In genomic region chr11:3831378-3832239, GRCh38 we compare ENCODE assay signal across 10 cellular contexts. TPM values are rescaled to one million over a fixed set of nuclear protein-coding genes. Genes with fewer than 3 reads are reported as not detected.
DNase-seq lines count a peak whose midpoint lies in the region; ATAC-seq and TF ChIP-seq lines count a peak whose summit lies in the region.
"Had no signal": no experiment of that assay in that cellular context is flagged by ENCODE, and none has a peak within 500 bp of the region (broad histone marks: within the 10 kb centered on the region; RNA-seq: fewer than 3 reads in every experiment).

No MANE protein-coding gene starts in this region.

- peaks cover 69% of the 10 kb centered on the region for H3K36me3 Mint-ChIP-seq in activated CD4-positive, alpha-beta T cell treated with anti-CD3 and anti-CD28 coated beads, Interleukin-2, amount 10 ng/mL, durations not matched to agents 7 days and 5 days (ENCODE audit: low read depth)
- H3K36me3 Mint-ChIP-seq in activated T-helper 1 cell treated with anti-CD3 and anti-CD28 coated beads, Interleukin-12 subunit alpha, Interleukin-12 subunit beta, Interleukin-2, Interleukin-4 antibody, amounts not matched to agents 30 ng/mL and 10 ng/mL and 1 ng/mL, durations not matched to agents 14 hours and 24 hours and 36 hours (ENCODE audit: low read depth), result peaks cover 59% of the 10 kb centered on the region
- H3K36me3 Mint-ChIP-seq in immature natural killer cell, result peaks cover 7 to 26% (median 19%) of the 10 kb centered on the region in 3 donors

- peaks cover 68% of the 10 kb centered on the region for H3K4me1 Mint-ChIP-seq in activated CD4-positive, alpha-beta T cell treated with anti-CD3 and anti-CD28 coated beads, Interleukin-2, amount 10 ng/mL, durations not matched to agents 7 days and 5 days
- peaks cover 65% of the 10 kb centered on the region for H3K4me1 Mint-ChIP-seq in activated T-helper 1 cell treated with anti-CD3 and anti-CD28 coated beads, Interleukin-12 subunit alpha, Interleukin-12 subunit beta, Interleukin-2, Interleukin-4 antibody, amounts not matched to agents 30 ng/mL and 10 ng/mL and 1 ng/mL, durations not matched to agents 14 hours and 24 hours and 36 hours (ENCODE audit: low read depth)
- peaks cover 76 to 81% of the 10 kb centered on the region in 2 donors for H3K4me1 Mint-ChIP-seq in immature natural killer cell

- DNase-seq in activated CD4-positive, alpha-beta T cell treated with anti-CD3 and anti-CD28 coated beads, Interleukin-2, amount 10 ng/mL, durations not matched to agents 7 days and 5 days, result no peak
- no peak for DNase-seq in activated CD4-positive, alpha-beta T cell treated with anti-CD3 and anti-CD28 coated beads, Interleukin-2, amount 50 U/mL, for 4 hours
- no peak for DNase-seq in activated T-helper 1 cell treated with anti-CD3 and anti-CD28 coated beads, Interleukin-12 subunit alpha, Interleukin-12 subunit beta, Interleukin-2, Interleukin-4 antibody, amounts not matched to agents 30 ng/mL and 10 ng/mL and 1 ng/mL, durations not matched to agents 14 hours and 24 hours and 36 hours (ENCODE audit: low spot score)
- DNase-seq in immature natural killer cell (no peak), stomach (peak; percentile 40), NCI-H774 (lab: John Stamatoyannopoulos, UW) (no peak), smooth muscle cell (lab: John Stamatoyannopoulos, UW; ENCODE audit: unreplicated experiment) (no peak)
- DNase-seq: endodermal cell, NCI-H1092 had no signal

- 62 to 75% (median 69%) methylated on average over 12 to 13 of the region's 13 CpGs for WGBS in stomach, 5 donors
- 72% methylated on average over 13 of the region's 13 CpGs for WGBS in smooth muscle cell (ENCODE audit: low lambda C conversion rate)
- WGBS in gastroesophageal sphincter (ENCODE audit: low coverage in 1 of 2), 2 donors, result 63 to 72% methylated on average over 8 to 13 of the region's 13 CpGs

- H2AFZ ChIP-seq in smooth muscle cell (ENCODE audit: low read depth), result no peak overlapping the region

- H3K4me1 ChIP-seq in stomach, result peaks cover 24 to 77% (median 54%) of the 10 kb centered on the region in 4 donors
- peaks cover 2% of the 10 kb centered on the region for H3K4me1 ChIP-seq in smooth muscle cell (ENCODE audit: low read depth)
- peaks cover 0 to 60% (median 20%) of the 10 kb centered on the region in 3 donors for H3K4me1 ChIP-seq in gastroesophageal sphincter

- TF ChIP-seq EP300 in stomach (IDR thresholded peaks at IDR 0.05), result no peak
- TF ChIP-seq EP300 in gastroesophageal sphincter (IDR thresholded peaks at IDR 0.05), result no peak

- peaks cover 90% of the 10 kb centered on the region for H4K20me1 ChIP-seq in smooth muscle cell (ENCODE audit: low read depth)

- H3K4me3 ChIP-seq in stomach, result no peak overlapping the region
- H3K4me3 ChIP-seq in smooth muscle cell, result no peak overlapping the region
- no peak overlapping the region for H3K4me3 ChIP-seq in gastroesophageal sphincter

- H3K9ac ChIP-seq in smooth muscle cell (ENCODE audit: low read depth), result no peak overlapping the region

- POLR2A ChIA-PET in activated CD4-positive, alpha-beta T cell treated with anti-CD3 and anti-CD28 coated beads, Interleukin-2, amount 10 ng/mL, durations not matched to agents 7 days and 5 days (lab: Charles Lee), result interaction anchor here (0.6 kb wide), 1 partner anchor 127 kb away, joined by 3 read pairs; no protein-coding TSS in a partner anchor

- TF ChIP-seq POLR2A in stomach (IDR thresholded peaks at IDR 0.05), result no peak
- TF ChIP-seq POLR2A in gastroesophageal sphincter (IDR thresholded peaks at IDR 0.05), result no peak

- intact Hi-C loops in activated T-helper 1 cell treated with anti-CD3 and anti-CD28 coated beads, Interleukin-12 subunit alpha, Interleukin-12 subunit beta, Interleukin-2, Interleukin-4 antibody, amounts not matched to agents 30 ng/mL and 10 ng/mL and 1 ng/mL, durations not matched to agents 14 hours and 24 hours and 36 hours (cut with micrococcal nuclease), result no loop called here
- intact Hi-C loops in stomach (cut with DNase I; ENCODE audit: low total_unique reads), result no loop called here

- peak overlapping the region; percentile 13 to 98 (median 52) for H3K27ac ChIP-seq in stomach
- no peak overlapping the region for H3K27ac ChIP-seq in smooth muscle cell (ENCODE audit: low read depth)
- peak overlapping the region in 2 of 4 donors; percentile 6 to 19 for H3K27ac ChIP-seq in gastroesophageal sphincter

- CTCF ChIA-PET in activated CD4-positive, alpha-beta T cell treated with anti-CD3 and anti-CD28 coated beads, Interleukin-2, amount 10 ng/mL, durations not matched to agents 7 days and 5 days (lab: Charles Lee), result interaction anchor here (0.9 to 19.7 kb wide), 5 partner anchors 10 to 241 kb away, joined by 4 to 355 read pairs (median 6); partner anchors contain the start of genes RHOG and STIM1

- peak overlapping the region; percentile 70 for H3K27ac Mint-ChIP-seq in activated CD4-positive, alpha-beta T cell treated with anti-CD3 and anti-CD28 coated beads, Interleukin-2, amount 10 ng/mL, durations not matched to agents 7 days and 5 days
- peak overlapping the region; percentile 91 for H3K27ac Mint-ChIP-seq in activated T-helper 1 cell treated with anti-CD3 and anti-CD28 coated beads, Interleukin-12 subunit alpha, Interleukin-12 subunit beta, Interleukin-2, Interleukin-4 antibody, amounts not matched to agents 30 ng/mL and 10 ng/mL and 1 ng/mL, durations not matched to agents 14 hours and 24 hours and 36 hours
- peak overlapping the region; percentile 85 to 98 (median 93) for H3K27ac Mint-ChIP-seq in immature natural killer cell
- H3K27ac Mint-ChIP-seq: endodermal cell had no signal

- H3K79me2 ChIP-seq in smooth muscle cell (ENCODE audit: low read depth), result peaks cover 64% of the 10 kb centered on the region

- no peak overlapping the region for H3K4me3 Mint-ChIP-seq in activated CD4-positive, alpha-beta T cell treated with anti-CD3 and anti-CD28 coated beads, Interleukin-2, amount 10 ng/mL, durations not matched to agents 7 days and 5 days
- H3K4me3 Mint-ChIP-seq in activated T-helper 1 cell treated with anti-CD3 and anti-CD28 coated beads, Interleukin-12 subunit alpha, Interleukin-12 subunit beta, Interleukin-2, Interleukin-4 antibody, amounts not matched to agents 30 ng/mL and 10 ng/mL and 1 ng/mL, durations not matched to agents 14 hours and 24 hours and 36 hours, result peak overlapping the region; percentile 46
- peak overlapping the region; percentile 10 to 70 (median 57) for H3K4me3 Mint-ChIP-seq in immature natural killer cell
- H3K4me3 Mint-ChIP-seq: endodermal cell had no signal

- TF ChIP-seq CTCF in stomach (IDR thresholded peaks at IDR 0.05) (no peak), smooth muscle cell (IDR thresholded peaks at IDR 0.05; ENCODE audit: borderline replicate concordance, insufficient read depth, poor library complexity, severe bottlenecking) (no peak), gastroesophageal sphincter (IDR thresholded peaks at IDR 0.05) (no peak)

- H3K4me2 ChIP-seq in smooth muscle cell, result no peak overlapping the region

- H3K9me3 Mint-ChIP-seq in activated CD4-positive, alpha-beta T cell treated with anti-CD3 and anti-CD28 coated beads, Interleukin-2, amount 10 ng/mL, durations not matched to agents 7 days and 5 days, result no peaks in the 10 kb centered on the region
- no peaks in the 10 kb centered on the region for H3K9me3 Mint-ChIP-seq in activated T-helper 1 cell treated with anti-CD3 and anti-CD28 coated beads, Interleukin-12 subunit alpha, Interleukin-12 subunit beta, Interleukin-2, Interleukin-4 antibody, amounts not matched to agents 30 ng/mL and 10 ng/mL and 1 ng/mL, durations not matched to agents 14 hours and 24 hours and 36 hours
- no peaks in the 10 kb centered on the region for H3K9me3 Mint-ChIP-seq in immature natural killer cell
- H3K9me3 Mint-ChIP-seq: endodermal cell had no signal

- no peak for ATAC-seq in gastroesophageal sphincter

- H3F3A ChIP-seq in smooth muscle cell (ENCODE audit: low read depth), result peaks cover 5% of the 10 kb centered on the region

- H3K27me3 Mint-ChIP-seq in activated CD4-positive, alpha-beta T cell treated with anti-CD3 and anti-CD28 coated beads, Interleukin-2, amount 10 ng/mL, durations not matched to agents 7 days and 5 days, result no peaks in the 10 kb centered on the region
- no peaks in the 10 kb centered on the region for H3K27me3 Mint-ChIP-seq in activated T-helper 1 cell treated with anti-CD3 and anti-CD28 coated beads, Interleukin-12 subunit alpha, Interleukin-12 subunit beta, Interleukin-2, Interleukin-4 antibody, amounts not matched to agents 30 ng/mL and 10 ng/mL and 1 ng/mL, durations not matched to agents 14 hours and 24 hours and 36 hours (ENCODE audit: insufficient read depth)
- peaks cover 6 to 13% (median 6%) of the 10 kb centered on the region in 3 donors for H3K27me3 Mint-ChIP-seq in immature natural killer cell (ENCODE audit: low read depth in 3 of 3)

- H3K27me3 ChIP-seq in stomach (no peaks in the 10 kb centered on the region), smooth muscle cell (ENCODE audit: low read depth) (no peaks in the 10 kb centered on the region), gastroesophageal sphincter (no peaks in the 10 kb centered on the region)

- peaks cover 22 to 43% (median 41%) of the 10 kb centered on the region in 4 donors for H3K36me3 ChIP-seq in stomach
- no peaks in the 10 kb centered on the region for H3K36me3 ChIP-seq in smooth muscle cell (ENCODE audit: low read depth)
- H3K36me3 ChIP-seq in gastroesophageal sphincter, result peaks cover 0 to 46% of the 10 kb centered on the region in 2 donors

- no peaks in the 10 kb centered on the region for H3K9me3 ChIP-seq in stomach
- no peaks in the 10 kb centered on the region for H3K9me3 ChIP-seq in smooth muscle cell (replicated peaks; ENCODE audit: low read depth)
- no peaks in the 10 kb centered on the region for H3K9me3 ChIP-seq in gastroesophageal sphincter

RNA-seq across cellular contexts. Expression of gene RHOG, which starts 9.2 kb away (rescaled TPM):
- total RNA-seq in activated CD4-positive, alpha-beta T cell treated with anti-CD3 and anti-CD28 coated beads, Interleukin-2, amount 10 ng/mL, durations not matched to agents 7 days and 5 days, result 100 to 1,000 TPM; 158 to 172 TPM
- total RNA-seq in activated T-helper 1 cell treated with anti-CD3 and anti-CD28 coated beads, Interleukin-12 subunit alpha, Interleukin-12 subunit beta, Interleukin-2, Interleukin-4 antibody, amounts not matched to agents 30 ng/mL and 10 ng/mL and 1 ng/mL, durations not matched to agents 14 hours and 24 hours and 36 hours, result 170 and 179 TPM in 2 replicates
- polyA plus RNA-seq in immature natural killer cell, result 100 to 1,000 TPM; 167 to 292 (median 199) TPM
- total RNA-seq in stomach, result 100 to 1,000 TPM in 1 of 5 donors, 10 to 100 TPM in 3, 1 to 10 TPM in 1; 5.9 to 101 (median 26.7) TPM
- 10 to 100 TPM; 39.8 to 55.5 (median 50.9) TPM for polyA plus RNA-seq in stomach
- total RNA-seq in smooth muscle cell, result 20.2 and 20.7 TPM in 2 replicates
- 32.7 and 51.3 TPM in 2 replicates for polyA plus RNA-seq in smooth muscle cell
- 10 to 100 TPM; 31.9 to 67.4 (median 52.2) TPM for total RNA-seq in gastroesophageal sphincter

RNA-seq across cellular contexts. Expression of gene PGAP2, which starts 23.2 kb away (rescaled TPM):
- total RNA-seq in activated CD4-positive, alpha-beta T cell treated with anti-CD3 and anti-CD28 coated beads, Interleukin-2, amount 10 ng/mL, durations not matched to agents 7 days and 5 days, result 10 to 100 TPM; 30.0 to 30.9 TPM
- 29.8 and 30.1 TPM in 2 replicates for total RNA-seq in activated T-helper 1 cell treated with anti-CD3 and anti-CD28 coated beads, Interleukin-12 subunit alpha, Interleukin-12 subunit beta, Interleukin-2, Interleukin-4 antibody, amounts not matched to agents 30 ng/mL and 10 ng/mL and 1 ng/mL, durations not matched to agents 14 hours and 24 hours and 36 hours
- 10 to 100 TPM in 2 of 3 donors, not detected in 1; 10.7 to 16.1 TPM for polyA plus RNA-seq in immature natural killer cell
- total RNA-seq in stomach, result 10 to 100 TPM in 4 of 5 donors, 1 to 10 TPM in 1; 4.7 to 18.3 (median 13.6) TPM
- 10 to 100 TPM in 2 of 3 donors, 1 to 10 TPM in 1; 8.7 to 23.8 (median 11.8) TPM for polyA plus RNA-seq in stomach
- 8.7 and 9.5 TPM in 2 replicates for total RNA-seq in smooth muscle cell
- polyA plus RNA-seq in smooth muscle cell, result 10.9 and 22.9 TPM in 2 replicates
- total RNA-seq in gastroesophageal sphincter, result 10 to 100 TPM in 1 of 4 donors, 1 to 10 TPM in 3; 4.2 to 12.0 (median 5.1) TPM

RNA-seq across cellular contexts. Expression of gene STIM1, which starts 23.9 kb away (rescaled TPM):
- 100 to 1,000 TPM; 103 to 108 TPM for total RNA-seq in activated CD4-positive, alpha-beta T cell treated with anti-CD3 and anti-CD28 coated beads, Interleukin-2, amount 10 ng/mL, durations not matched to agents 7 days and 5 days
- total RNA-seq in activated T-helper 1 cell treated with anti-CD3 and anti-CD28 coated beads, Interleukin-12 subunit alpha, Interleukin-12 subunit beta, Interleukin-2, Interleukin-4 antibody, amounts not matched to agents 30 ng/mL and 10 ng/mL and 1 ng/mL, durations not matched to agents 14 hours and 24 hours and 36 hours, result 61.7 and 68.0 TPM in 2 replicates
- polyA plus RNA-seq in immature natural killer cell (10 to 100 TPM; 28.7 to 53.1 (median 45.5) TPM), stomach (10 to 100 TPM in 1 of 3 donors, 1 to 10 TPM in 2; 8.7 to 17.1 (median 9.8) TPM), smooth muscle cell (15.3 and 25.3 TPM in 2 replicates)
- total RNA-seq in stomach (10 to 100 TPM; 21.4 to 70.7 (median 49.8) TPM), smooth muscle cell (19.0 and 31.5 TPM in 2 replicates), gastroesophageal sphincter (100 to 1,000 TPM in 1 of 4 donors, 10 to 100 TPM in 3; 42.4 to 114 (median 72.8) TPM)

RNA-seq across cellular contexts. Expression of gene NUP98, which starts 34.3 kb away (rescaled TPM):
- total RNA-seq in activated CD4-positive, alpha-beta T cell treated with anti-CD3 and anti-CD28 coated beads, Interleukin-2, amount 10 ng/mL, durations not matched to agents 7 days and 5 days, result 100 to 1,000 TPM in 1 of 2 experiments, 10 to 100 TPM in 1; 94.7 to 116 TPM
- total RNA-seq in activated T-helper 1 cell treated with anti-CD3 and anti-CD28 coated beads, Interleukin-12 subunit alpha, Interleukin-12 subunit beta, Interleukin-2, Interleukin-4 antibody, amounts not matched to agents 30 ng/mL and 10 ng/mL and 1 ng/mL, durations not matched to agents 14 hours and 24 hours and 36 hours, result 122 and 123 TPM in 2 replicates
- 10 to 100 TPM; 16.2 to 38.1 (median 20.5) TPM for polyA plus RNA-seq in immature natural killer cell
- 100 to 1,000 TPM in 1 of 5 donors, 10 to 100 TPM in 4; 43.3 to 132 (median 74.3) TPM for total RNA-seq in stomach
- polyA plus RNA-seq in stomach, result 10 to 100 TPM; 16.2 to 17.6 (median 16.6) TPM
- total RNA-seq in smooth muscle cell, result 81.8 and 84.0 TPM in 2 replicates
- 15.8 and 19.6 TPM in 2 replicates for polyA plus RNA-seq in smooth muscle cell
- total RNA-seq in gastroesophageal sphincter, result 100 to 1,000 TPM in 2 of 4 donors, 10 to 100 TPM in 2; 72.1 to 141 (median 103) TPM
